ENCODE assay signal across 15 cellular contexts in genomic region chr15:94052711-94053110, GRCh38.
DNase-seq lines count a peak whose midpoint lies in the region; ATAC-seq and TF ChIP-seq lines count a peak whose summit lies in the region.
"Had no signal": no experiment of that assay in that cellular context is flagged by ENCODE, and none has a peak within 500 bp of the region (broad histone marks: within the 10 kb centered on the region; RNA-seq: fewer than 3 reads in every experiment).

No MANE protein-coding gene starts in this region.

- whole genome bisulfite sequencing in neuronal stem cell (ENCODE audit: extremely low coverage in 2 of 2, insufficient read length in 2 of 2, insufficient replicate concordance in 1 of 2), 2 donors: no CpG with 5 or more reads among the region's 2 CpGs
- WGBS in adrenal gland, 4 donors: 87 to 92% (median 89%) methylated on average over 2 of the region's 2 CpGs

- DNase-seq in DND-41 (no peak), globus pallidus (ENCODE audit: low spot score) (peak; percentile 38), neuronal stem cell (ENCODE audit: low spot score) (no peak), middle frontal gyrus (ENCODE audit: extremely low spot score, low spot score) (no peak), HK-2 (ENCODE audit: unreplicated experiment) (no peak), adrenal gland (no peak)
- DNase-seq: BE2C; C1 segment of cervical spinal cord; Caco-2; CD4-positive, CD25-positive, alpha-beta regulatory T cell; CD8-positive, alpha-beta memory T cell; GDM1; HCEC 1CT had no signal

- no peak overlapping the region for H3K4me3 ChIP-seq in DND-41 (ENCODE audit: low read depth in 1 of 2, low read length in 2 of 2)
- H3K4me3 ChIP-seq in neuronal stem cell (ENCODE audit: low read length in 2 of 2): no peak overlapping the region
- no peak overlapping the region for H3K4me3 ChIP-seq in adrenal gland
- H3K4me3 ChIP-seq: GM23338 had no signal

- H3K4me2 ChIP-seq in DND-41 (ENCODE audit: insufficient read depth, low read length): no peak overlapping the region
- H3K4me2 ChIP-seq in neuronal stem cell (ENCODE audit: insufficient read depth, low read length, poor library complexity, severe bottlenecking): no peak overlapping the region
- H3K4me2 ChIP-seq: GM23338 had no signal

- H3K9me3 ChIP-seq in DND-41 (ENCODE audit: insufficient read depth, low read length, severe bottlenecking): no peaks in the 10 kb centered on the region
- peaks cover 4 to 7% of the 10 kb centered on the region in 2 donors for H3K9me3 ChIP-seq in neuronal stem cell (replicated peaks in 1 of 2; ENCODE audit: control insufficient read depth in 2 of 2, insufficient read depth in 1 of 2, low read depth in 1 of 2, low read length in 2 of 2)
- no peaks in the 10 kb centered on the region for H3K9me3 ChIP-seq in adrenal gland (replicated peaks in 1 of 3)
- H3K9me3 ChIP-seq: BE2C, Caco-2 had no signal

- H3K14ac ChIP-seq in neuronal stem cell (ENCODE audit: low read length): no peak overlapping the region

- H3K18ac ChIP-seq in neuronal stem cell (ENCODE audit: low read length): no peak overlapping the region

- no peak overlapping the region for H2BK15ac ChIP-seq in neuronal stem cell (ENCODE audit: low read length)

- H3K27me3 ChIP-seq in DND-41 (ENCODE audit: insufficient read depth, low read length, poor library complexity) (no peaks in the 10 kb centered on the region), neuronal stem cell (ENCODE audit: control insufficient read depth in 3 of 3, insufficient read depth in 3 of 3, low read depth in 1 of 3, low read length in 3 of 3) (peaks cover 0 to 2% (median 0%) of the 10 kb centered on the region in 3 experiments), adrenal gland (no peaks in the 10 kb centered on the region)
- H3K27me3 ChIP-seq: BE2C had no signal

- H3K36me3 ChIP-seq in DND-41 (ENCODE audit: insufficient read depth, low read length) (no peaks in the 10 kb centered on the region), neuronal stem cell (replicated peaks in 1 of 2; ENCODE audit: control insufficient read depth in 2 of 2, insufficient read depth in 2 of 2, low read length in 2 of 2) (no peaks in the 10 kb centered on the region), adrenal gland (replicated peaks in 1 of 2) (no peaks in the 10 kb centered on the region)
- H3K36me3 ChIP-seq: BE2C had no signal

- TF ChIP-seq CTCF in DND-41 (IDR thresholded peaks at IDR 0.05; ENCODE audit: borderline replicate concordance, extremely low read depth, low read length, poor library complexity, severe bottlenecking) (no peak), adrenal gland (IDR thresholded peaks at IDR 0.05) (no peak)

- H2BK120ac ChIP-seq in neuronal stem cell (ENCODE audit: low read depth, low read length): no peak overlapping the region

- H2AFZ ChIP-seq in DND-41 (ENCODE audit: low read depth, low read length) (0 out of 2 replicates have a peak overlapping the region, but pooled peaks have one; percentile 8), neuronal stem cell (ENCODE audit: low read length) (peak overlapping the region; percentile 50)
- H2AFZ ChIP-seq: GM23338 had no signal

- peaks cover 11% of the 10 kb centered on the region for H3K4me1 ChIP-seq in DND-41 (ENCODE audit: insufficient read depth, low read length)
- H3K4me1 ChIP-seq in neuronal stem cell (ENCODE audit: control insufficient read depth in 2 of 2, insufficient read depth in 1 of 2, low read depth in 1 of 2, low read length in 2 of 2): peaks cover 6 to 8% of the 10 kb centered on the region in 2 donors
- H3K4me1 ChIP-seq in adrenal gland (replicated peaks in 1 of 2): no peaks in the 10 kb centered on the region
- H3K4me1 ChIP-seq: Caco-2 had no signal

- H4K8ac ChIP-seq in neuronal stem cell (ENCODE audit: low read depth, low read length): no peak overlapping the region

- no peak overlapping the region for H3K9ac ChIP-seq in DND-41 (ENCODE audit: low read depth, low read length)
- no peak overlapping the region for H3K9ac ChIP-seq in neuronal stem cell (ENCODE audit: low read depth, low read length, poor library complexity)

- H4K91ac ChIP-seq in neuronal stem cell (ENCODE audit: low read depth, low read length, poor library complexity): no peak overlapping the region

- intact Hi-C loops in adrenal gland (cut with DNase I): no loop called here

- H3K27ac ChIP-seq in DND-41 (ENCODE audit: low read length) (no peak overlapping the region), neuronal stem cell (replicated peaks; ENCODE audit: low read length) (peak overlapping the region; percentile 48), adrenal gland (no peak overlapping the region)

- ATAC-seq in DND-41 (ENCODE audit: insufficient read depth, low read depth) (no peak), HG02970 (IDR thresholded peaks at IDR 0.05; ENCODE audit: low FRiP score, unreplicated experiment) (no peak)
- ATAC-seq: GM23338 had no signal

- H3K23ac ChIP-seq in neuronal stem cell (ENCODE audit: low read depth, low read length, poor library complexity): no peak overlapping the region

- TF ChIP-seq POLR2A in adrenal gland (IDR thresholded peaks at IDR 0.05): no peak

- no peak overlapping the region for H3K4ac ChIP-seq in neuronal stem cell (ENCODE audit: low read length)

- H3K79me1 ChIP-seq in neuronal stem cell (ENCODE audit: low read depth, low read length): peaks cover 4% of the 10 kb centered on the region

- no peak overlapping the region for H2AK5ac ChIP-seq in neuronal stem cell (ENCODE audit: low read depth, low read length)

- no peaks in the 10 kb centered on the region for H3K79me2 ChIP-seq in DND-41 (ENCODE audit: insufficient read depth, low read length)

- no peak overlapping the region for H2BK5ac ChIP-seq in neuronal stem cell (ENCODE audit: low read length)

- no peaks in the 10 kb centered on the region for H4K20me1 ChIP-seq in DND-41 (ENCODE audit: insufficient read depth, low read length)

- no peak overlapping the region for H2BK12ac ChIP-seq in neuronal stem cell (ENCODE audit: low read length)
